8 cellular contexts compared by ENCODE assay signal in genomic region chr1:117067528-117068370, GRCh38. TPM values are rescaled to one million over a fixed set of nuclear protein-coding genes. Genes with fewer than 3 reads are reported as not detected.
DNase-seq lines count a peak whose midpoint lies in the region; ATAC-seq and TF ChIP-seq lines count a peak whose summit lies in the region.

No MANE protein-coding gene starts in this region.

- TF ChIP-seq CTCF in HEK293 (tag by site-specific recombination; IDR thresholded peaks at IDR 0.05) = peak; percentile 72

- peak; percentile 76 for DNase-seq in activated effector memory CD4-positive, alpha-beta T cell treated with anti-CD3 and anti-CD28 coated beads, Interleukin-2, amount 50 U/mL, for 16 hours
- no peak for DNase-seq in activated effector memory CD4-positive, alpha-beta T cell treated with Interleukin-2 at 50 U/mL for 16 hours
- DNase-seq in NCI-H1694 treated with DMSO at 0.1 percent for 48 hours (lab: John Stamatoyannopoulos, UW) (peak; percentile 71), erythroblast (lab: John Stamatoyannopoulos, UW) (peak; percentile 59 to 77), myocyte (ENCODE audit: low read depth) (peak; percentile 65), aorta (peak in 1 of 2 donors; percentile 53)
- peak; percentile 42 for DNase-seq in activated CD4-positive, CD25-positive, alpha-beta regulatory T cell treated with anti-CD3 and anti-CD28 coated beads, Interleukin-2, amount 50 U/mL, for 72 hours

- peaks cover 20 to 29% of the 10 kb centered on the region in 2 experiments; a peak in 2 of 3 replicates for H3K36me3 ChIP-seq in HEK293 (ENCODE audit: control insufficient read depth in 2 of 2, insufficient read depth in 1 of 2, low read length in 2 of 2)
- no peaks in the 10 kb centered on the region for H3K36me3 ChIP-seq in aorta (ENCODE audit: control insufficient read depth in 1 of 2, insufficient read depth in 2 of 2, low read length in 1 of 2)

- H3K27ac ChIP-seq in HEK293 (ENCODE audit: extremely low read depth, low read depth, low read length) (no peak overlapping the region), aorta (ENCODE audit: low read depth in 1 of 2, low read length in 2 of 2) (no peak overlapping the region)

- H3K4me1 ChIP-seq in HEK293 (ENCODE audit: control insufficient read depth, insufficient read depth, low read length) = no peaks in the 10 kb centered on the region
- H3K4me1 ChIP-seq in aorta (ENCODE audit: control insufficient read depth in 1 of 2, insufficient read depth in 2 of 2, low read length in 2 of 2) = no peaks in the 10 kb centered on the region

- no peak for TF ChIP-seq POLR2A in erythroblast (IDR thresholded peaks at IDR 0.05; ENCODE audit: low read length)

- intact Hi-C loops in aorta (cut with DNase I) = loop anchor here (1.0 to 10.0 kb wide), 5 partner anchors 61 to 297 kb away; partner anchors contain the start of gene MAN1A2 (in 1 of the 2)

- H3K27me3 ChIP-seq in aorta (ENCODE audit: control insufficient read depth in 1 of 2, insufficient read depth in 2 of 2, low read length in 1 of 2) = no peaks in the 10 kb centered on the region

- ATAC-seq in aorta (ENCODE audit: low FRiP score) = peak; percentile 90

- H3K4me3 ChIP-seq in HEK293 (ENCODE audit: low read depth, low read length) (no peak overlapping the region), aorta (ENCODE audit: low read length in 2 of 2) (no peak overlapping the region)

- POLR2A ChIA-PET in HEK293 (lab: Yijun Ruan, JAX) = interaction anchor here (1.9 kb wide), 1 partner anchor 8 kb away, joined by 7 read pairs; the partner anchor contains the start of gene TTF2

- WGBS in aorta, 2 donors = 49 to 50% methylated on average over 6 of the region's 6 CpGs

- CTCF ChIA-PET in HEK293 (lab: Yijun Ruan, JAX) = interaction anchor here (0.5 to 7.5 kb wide), 33 partner anchors 8 to 827 kb away, joined by 3 to 101 read pairs (median 3); partner anchors contain the start of gene TTF2

- H3K9me3 ChIP-seq in HEK293 (ENCODE audit: control insufficient read depth, insufficient read depth, low read depth, low read length) (no peaks in the 10 kb centered on the region), aorta (ENCODE audit: control insufficient read depth, low read length) (no peaks in the 10 kb centered on the region)

TF ChIP-seq in HEK293, 187 proteins besides CTCF, POLR2A, EP300 and RAD21:
- no peak for TF ChIP-seq AEBP2 (tag by site-specific recombination; IDR thresholded peaks at IDR 0.05; ENCODE audit: borderline replicate concordance)
- TF ChIP-seq, protein P1, sequence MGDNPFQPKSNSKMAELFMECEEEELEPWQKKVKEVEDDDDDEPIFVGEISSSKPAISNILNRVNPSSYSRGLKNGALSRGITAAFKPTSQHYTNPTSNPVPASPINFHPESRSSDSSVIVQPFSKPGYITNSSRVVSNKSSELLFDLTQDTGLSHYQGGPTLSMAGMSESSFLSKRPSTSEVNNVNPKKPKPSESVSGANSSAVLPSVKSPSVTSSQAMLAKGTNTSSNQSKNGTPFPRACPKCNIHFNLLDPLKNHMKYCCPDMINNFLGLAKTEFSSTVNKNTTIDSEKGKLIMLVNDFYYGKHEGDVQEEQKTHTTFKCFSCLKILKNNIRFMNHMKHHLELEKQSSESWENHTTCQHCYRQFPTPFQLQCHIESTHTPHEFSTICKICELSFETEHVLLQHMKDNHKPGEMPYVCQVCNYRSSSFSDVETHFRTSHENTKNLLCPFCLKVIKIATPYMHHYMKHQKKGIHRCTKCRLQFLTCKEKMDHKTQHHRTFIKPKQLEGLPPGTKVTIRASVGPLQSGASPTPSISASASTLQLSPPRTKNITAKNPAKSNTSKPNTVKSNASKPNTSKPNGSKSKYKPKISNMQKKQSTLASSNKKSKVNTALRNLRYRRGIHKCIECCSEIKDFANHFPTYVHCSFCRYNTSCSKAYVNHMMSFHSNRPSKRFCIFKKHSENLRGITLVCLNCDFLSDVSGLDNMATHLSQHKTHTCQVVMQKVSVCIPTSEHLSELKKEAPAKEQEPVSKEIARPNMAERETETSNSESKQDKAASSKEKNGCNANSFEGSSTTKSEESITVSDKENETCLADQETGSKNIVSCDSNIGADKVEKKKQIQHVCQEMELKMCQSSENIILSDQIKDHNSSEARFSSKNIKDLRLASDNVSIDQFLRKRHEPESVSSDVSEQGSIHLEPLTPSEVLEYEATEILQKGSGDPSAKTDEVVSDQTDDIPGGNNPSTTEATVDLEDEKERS (tag by site-specific recombination; IDR thresholded peaks at IDR 0.05) = no peak
- peak; percentile 85; the same call in 1 of the 2 replicates for TF ChIP-seq ZNF660 (tag by site-specific recombination; IDR thresholded peaks at IDR 0.05)
- TF ChIP-seq, protein P2, sequence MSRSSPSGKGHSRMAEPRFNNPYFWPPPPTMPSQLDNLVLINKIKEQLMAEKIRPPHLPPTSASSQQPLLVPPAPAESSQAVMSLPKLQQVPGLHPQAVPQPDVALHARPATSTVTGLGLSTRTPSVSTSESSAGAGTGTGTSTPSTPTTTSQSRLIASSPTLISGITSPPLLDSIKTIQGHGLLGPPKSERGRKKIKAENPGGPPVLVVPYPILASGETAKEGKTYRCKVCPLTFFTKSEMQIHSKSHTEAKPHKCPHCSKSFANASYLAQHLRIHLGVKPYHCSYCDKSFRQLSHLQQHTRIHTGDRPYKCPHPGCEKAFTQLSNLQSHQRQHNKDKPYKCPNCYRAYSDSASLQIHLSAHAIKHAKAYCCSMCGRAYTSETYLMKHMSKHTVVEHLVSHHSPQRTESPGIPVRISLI (tag by site-specific recombination; IDR thresholded peaks at IDR 0.05) = peak; percentile 49; the same call in 1 of the 2 replicates
- TF ChIP-seq ZNF654 (tag by site-specific recombination; IDR thresholded peaks at IDR 0.05; ENCODE audit: low read depth) = peak; percentile 81
- TF ChIP-seq ZNF513 (tag by site-specific recombination; IDR thresholded peaks at IDR 0.05) = 0 out of 2 replicates have a peak, but pooled peaks have one; percentile 13

RNA-seq across cellular contexts. Expression of gene TTF2, which starts 7.6 kb away (rescaled TPM):
- total RNA-seq in myocyte (11.6 and 11.8 TPM in 2 replicates), aorta (10 to 100 TPM; 12.5 to 18.8 TPM)
- 5.5 TPM for polyA plus RNA-seq in myocyte (2012)
- 1 to 10 TPM in 1 of 2 donors, under 1 TPM in 1; 0.63 to 4.7 TPM for polyA plus RNA-seq in aorta

RNA-seq across cellular contexts. Expression of gene TRIM45, which starts 53.8 kb away (rescaled TPM):
- 14.4 and 17.1 TPM in 2 replicates for total RNA-seq in myocyte
- polyA plus RNA-seq in myocyte (2012) = 8.0 TPM
- total RNA-seq in aorta = 1 to 10 TPM; 2.5 to 5.0 TPM
- polyA plus RNA-seq in aorta = 10 to 100 TPM in 1 of 2 donors, under 1 TPM in 1; 0.25 to 23.9 TPM
